Comparison of ENCODE assay signal across 1 cellular context in the genomic region with DNA sequence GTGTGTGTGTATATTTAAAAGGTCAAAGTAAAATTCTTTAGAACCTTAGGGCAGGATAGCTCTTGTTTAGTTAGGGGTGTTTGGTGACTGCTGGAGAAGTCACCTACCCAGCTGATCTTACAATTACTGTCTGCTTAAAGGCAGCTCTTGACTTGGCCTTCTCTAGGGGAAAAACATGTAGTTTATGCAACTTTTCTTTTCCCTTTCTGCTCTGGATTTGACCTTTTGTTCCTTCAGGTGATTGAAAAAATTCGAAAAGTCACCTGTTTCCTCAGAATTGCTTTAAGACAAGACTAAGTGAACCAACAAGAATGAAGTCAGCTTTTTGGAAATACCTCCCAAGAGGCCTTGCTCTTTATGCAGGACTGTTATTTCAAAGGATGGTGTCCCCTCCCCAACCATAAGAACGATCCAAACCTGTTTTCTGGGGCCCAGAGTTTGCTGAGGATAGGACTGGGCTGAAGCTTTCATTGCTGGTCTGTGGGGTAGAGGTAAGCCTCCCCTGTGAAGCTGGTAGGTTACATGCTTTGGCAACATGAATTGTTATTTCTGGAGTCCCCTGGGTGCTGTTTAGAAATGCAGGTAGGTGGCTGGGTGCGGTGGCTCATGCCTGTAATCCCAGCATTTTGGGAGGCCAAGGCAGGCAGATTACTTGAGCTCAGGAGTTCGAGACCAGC.
TF ChIP-seq lines count a peak whose summit lies in the region.

No MANE protein-coding gene starts in this region.

TF ChIP-seq in HEK293, 187 proteins besides CTCF, POLR2A, EP300 and RAD21:
- TF ChIP-seq ZNF555 (tag by site-specific recombination; conservative IDR thresholded peaks at IDR 0.05) (no peak), ZNF239 (tag by site-specific recombination; IDR thresholded peaks at IDR 0.05) (no peak)
- TF ChIP-seq, protein P1, sequence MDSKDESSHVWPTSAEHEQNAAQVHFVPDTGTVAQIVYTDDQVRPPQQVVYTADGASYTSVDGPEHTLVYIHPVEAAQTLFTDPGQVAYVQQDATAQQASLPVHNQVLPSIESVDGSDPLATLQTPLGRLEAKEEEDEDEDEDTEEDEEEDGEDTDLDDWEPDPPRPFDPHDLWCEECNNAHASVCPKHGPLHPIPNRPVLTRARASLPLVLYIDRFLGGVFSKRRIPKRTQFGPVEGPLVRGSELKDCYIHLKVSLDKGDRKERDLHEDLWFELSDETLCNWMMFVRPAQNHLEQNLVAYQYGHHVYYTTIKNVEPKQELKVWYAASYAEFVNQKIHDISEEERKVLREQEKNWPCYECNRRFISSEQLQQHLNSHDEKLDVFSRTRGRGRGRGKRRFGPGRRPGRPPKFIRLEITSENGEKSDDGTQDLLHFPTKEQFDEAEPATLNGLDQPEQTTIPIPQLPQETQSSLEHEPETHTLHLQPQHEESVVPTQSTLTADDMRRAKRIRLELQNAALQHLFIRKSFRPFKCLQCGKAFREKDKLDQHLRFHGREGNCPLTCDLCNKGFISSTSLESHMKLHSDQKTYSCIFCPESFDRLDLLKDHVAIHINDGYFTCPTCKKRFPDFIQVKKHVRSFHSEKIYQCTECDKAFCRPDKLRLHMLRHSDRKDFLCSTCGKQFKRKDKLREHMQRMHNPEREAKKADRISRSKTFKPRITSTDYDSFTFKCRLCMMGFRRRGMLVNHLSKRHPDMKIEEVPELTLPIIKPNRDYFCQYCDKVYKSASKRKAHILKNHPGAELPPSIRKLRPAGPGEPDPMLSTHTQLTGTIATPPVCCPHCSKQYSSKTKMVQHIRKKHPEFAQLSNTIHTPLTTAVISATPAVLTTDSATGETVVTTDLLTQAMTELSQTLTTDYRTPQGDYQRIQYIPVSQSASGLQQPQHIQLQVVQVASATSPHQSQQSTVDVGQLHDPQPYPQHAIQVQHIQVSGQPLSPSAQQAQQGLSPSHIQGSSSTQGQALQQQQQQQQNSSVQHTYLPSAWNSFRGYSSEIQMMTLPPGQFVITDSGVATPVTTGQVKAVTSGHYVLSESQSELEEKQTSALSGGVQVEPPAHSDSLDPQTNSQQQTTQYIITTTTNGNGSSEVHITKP (tag by site-specific recombination; IDR thresholded peaks at IDR 0.05), result peak; percentile 24; the same call in 1 of the 2 replicates
TF ChIP-seq in HEK293: peak in this region for 1.
